In the genomic region with DNA sequence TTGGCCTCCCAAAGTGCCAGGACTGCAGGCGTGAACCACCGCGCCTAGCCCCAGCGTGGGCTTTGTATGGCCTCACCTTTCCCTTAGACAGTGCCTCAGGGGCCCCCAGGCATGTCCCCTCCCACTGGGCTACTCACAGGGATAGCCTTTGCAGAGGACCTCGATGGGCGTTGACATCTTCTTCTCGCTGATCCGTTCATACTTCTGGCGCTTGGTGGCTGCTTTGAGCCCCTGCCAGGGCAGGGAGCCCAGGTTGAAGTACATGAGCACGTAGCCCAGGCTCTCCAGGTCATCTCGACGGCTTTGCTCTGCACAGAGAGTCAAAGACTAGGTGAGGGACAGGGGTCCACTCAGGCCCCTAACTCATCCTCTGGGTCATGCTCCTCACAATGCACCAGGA, we compare ENCODE assay signal across 22 cellular contexts. TPM values are rescaled to one million over a fixed set of nuclear protein-coding genes. Genes with fewer than 3 reads are reported as not detected.
A peak's percentile ranks its signal among the peaks of the same experiment; 100 is the strongest.
DNase-seq lines count a peak whose midpoint lies in the region; ATAC-seq, FAIRE-seq and TF ChIP-seq lines count a peak whose summit lies in the region.
"Had no signal": no experiment of that assay in that cellular context is flagged by ENCODE, and none has a peak within 500 bp of the region (broad histone marks: within the 10 kb centered on the region; RNA-seq: fewer than 3 reads in every experiment).

No MANE protein-coding gene starts in this region.

- H3K9me3 ChIP-seq in hepatocyte (ENCODE audit: low read depth) (no peaks in the 10 kb centered on the region), suprapubic skin (no peaks in the 10 kb centered on the region)
- H3K9me3 ChIP-seq: SJCRH30 had no signal

- peak; percentile 12 for DNase-seq in NCI-H2029 (lab: John Stamatoyannopoulos, UW)
- DNase-seq in NCI-H2029 treated with DMSO at 0.1 percent for 48 hours (lab: John Stamatoyannopoulos, UW): no peak
- DNase-seq in brain microvascular endothelial cell: no peak
- DNase-seq in hepatocyte (ENCODE audit: low spot score): no peak
- DNase-seq in suprapubic skin (ENCODE audit: low spot score in 2 of 2): no peak
- no peak for DNase-seq in iPS-NIHi11 (ENCODE audit: low spot score)
- DNase-seq in RCC 7860 (ENCODE audit: low spot score): no peak
- DNase-seq: activated CD4-positive, alpha-beta T cell treated with anti-CD3 and anti-CD28 coated beads, Interleukin-2, amount 10 ng/mL, durations not matched to agents 24 days and 14 days; activated CD8-positive, alpha-beta memory T cell treated with anti-CD3 and anti-CD28 coated beads, Interleukin-2, amount 10 ng/mL, durations not matched to agents 7 days and 5 days; aorta; CD4-positive, alpha-beta memory T cell; DMS153; effector CD4-positive, alpha-beta T cell; natural killer cell; NCI-H1694 treated with DMSO at 0.1 percent for 48 hours; NCI-H2227 treated with DMSO at 0.1 percent for 48 hours; SJCRH30 had no signal

- peaks cover 56% of the 10 kb centered on the region for H3K79me2 ChIP-seq in hepatocyte

- in situ Hi-C loops in brain microvascular endothelial cell (cut with HindIII; ENCODE audit: low pct_ligation_motif_present, low sequenced_read_pairs): no loop called here

- H3K27ac ChIP-seq in brain microvascular endothelial cell (peak overlapping the region; percentile 94), hepatocyte (peak overlapping the region; percentile 73), suprapubic skin (peak overlapping the region; percentile 73)
- H3K27ac ChIP-seq: 22Rv1, SJCRH30 had no signal

- H3K4me1 ChIP-seq in hepatocyte (ENCODE audit: insufficient read depth): no peaks in the 10 kb centered on the region
- peaks cover 49% of the 10 kb centered on the region for H3K4me1 ChIP-seq in suprapubic skin
- H3K4me1 ChIP-seq: SJCRH30 had no signal

- H3K27me3 ChIP-seq in brain microvascular endothelial cell (replicated peaks): no peaks in the 10 kb centered on the region
- no peaks in the 10 kb centered on the region for H3K27me3 ChIP-seq in hepatocyte
- H3K27me3 ChIP-seq in suprapubic skin: no peaks in the 10 kb centered on the region
- H3K27me3 ChIP-seq: SJCRH30 had no signal

- H3K36me3 ChIP-seq in brain microvascular endothelial cell (replicated peaks) (peaks cover 91% of the 10 kb centered on the region), hepatocyte (replicated peaks; ENCODE audit: insufficient read depth, low read depth) (no peaks in the 10 kb centered on the region), suprapubic skin (peaks cover 90% of the 10 kb centered on the region)

- no peaks in the 10 kb centered on the region for H3K9me2 ChIP-seq in hepatocyte (replicated peaks; ENCODE audit: insufficient read depth)

- TF ChIP-seq EP300 in suprapubic skin (IDR thresholded peaks at IDR 0.05): no peak

- ATAC-seq in HG02763 (IDR thresholded peaks at IDR 0.05; ENCODE audit: unreplicated experiment): no peak
- ATAC-seq: activated CD8-positive, alpha-beta memory T cell treated with anti-CD3 and anti-CD28 coated beads, Interleukin-2, amount 10 ng/mL, durations not matched to agents 7 days and 5 days; activated naive CD4-positive, alpha-beta T cell treated with anti-CD3 and anti-CD28 coated beads, Interleukin-2, amount 50 U/mL, for 72 hours; natural killer cell had no signal

- 91% methylated on average over 12 of the region's 12 CpGs for WGBS in hepatocyte (ENCODE audit: low lambda C conversion rate, missing lambda C conversion rate)
- 58% methylated on average over 8 of the region's 12 CpGs for WGBS in suprapubic skin

- no peak for FAIRE-seq in RCC 7860 (lab: Jason Lieb, UNC)
- FAIRE-seq: G401.6, GM18507 had no signal

- peaks cover 27% of the 10 kb centered on the region for H4K20me1 ChIP-seq in hepatocyte (ENCODE audit: insufficient read depth, poor library complexity, severe bottlenecking)

- no peak overlapping the region for H3K4me2 ChIP-seq in hepatocyte

- TF ChIP-seq POLR2A in suprapubic skin (IDR thresholded peaks at IDR 0.05): no peak

- no peak overlapping the region for H3K4me3 ChIP-seq in brain microvascular endothelial cell (ENCODE audit: low read depth, low read length)
- H3K4me3 ChIP-seq in hepatocyte: no peak overlapping the region
- no peak overlapping the region for H3K4me3 ChIP-seq in suprapubic skin
- H3K4me3 ChIP-seq: SJCRH30 had no signal

- no peak overlapping the region for H2AFZ ChIP-seq in hepatocyte

- no peak for TF ChIP-seq CTCF in brain microvascular endothelial cell (IDR thresholded peaks at IDR 0.05; ENCODE audit: low read depth, low read length, missing control alignments)
- no peak for TF ChIP-seq CTCF in hepatocyte (IDR thresholded peaks at IDR 0.05; ENCODE audit: poor library complexity)
- TF ChIP-seq CTCF in suprapubic skin (IDR thresholded peaks at IDR 0.05): no peak

RNA-seq across cellular contexts. Expression of a gene that starts 17.5 kb away (rescaled TPM):
- total RNA-seq in hepatocyte (85.8 and 89.5 TPM in 2 replicates), suprapubic skin (100 to 1,000 TPM; 112 to 246 (median 160) TPM)
- polyA plus RNA-seq in hepatocyte: 123 and 152 TPM in 2 replicates

RNA-seq across cellular contexts. Expression of a gene that starts 26.9 kb away (rescaled TPM):
- total RNA-seq in hepatocyte: 32.1 and 58.2 TPM in 2 replicates
- polyA plus RNA-seq in hepatocyte: 90.0 and 102 TPM in 2 replicates
- 10 to 100 TPM; 41.5 to 54.9 (median 46.0) TPM for total RNA-seq in suprapubic skin
